Comparison of ENCODE assay signal across 1 cellular context in genomic region chr20:52379723-52380336, GRCh38.
TF ChIP-seq lines count a peak whose summit lies in the region.

No MANE protein-coding gene starts in this region.

TF ChIP-seq in HepG2, 621 proteins besides CTCF, POLR2A, EP300 and RAD21 (continued from another document):
- TF ChIP-seq IRF1 (CRISPR knock-in tag; IDR thresholded peaks at IDR 0.05; ENCODE audit: low read depth) (no peak), ZNF335 (CRISPR knock-in tag; IDR thresholded peaks at IDR 0.05) (no peak), SALL1 (CRISPR knock-in tag; IDR thresholded peaks at IDR 0.05) (peak; percentile 44; the same call in 1 of the 2 replicates), HNRNPUL1 (IDR thresholded peaks at IDR 0.05; ENCODE audit: low read depth, low read length) (no peak), ELK4 (CRISPR knock-in tag; IDR thresholded peaks at IDR 0.05; ENCODE audit: borderline replicate concordance) (no peak), ZNF460 (CRISPR knock-in tag; IDR thresholded peaks at IDR 0.05; ENCODE audit: borderline replicate concordance) (no peak), JDP2 (CRISPR knock-in tag; IDR thresholded peaks at IDR 0.05; ENCODE audit: borderline replicate concordance) (no peak), NCOA5 (CRISPR knock-in tag; IDR thresholded peaks at IDR 0.05) (no peak), XRCC5 (optimal IDR thresholded peaks at IDR 0.05; ENCODE audit: low read length) (peak; percentile 41), NPAS2 (CRISPR knock-in tag; IDR thresholded peaks at IDR 0.05; ENCODE audit: borderline replicate concordance) (no peak), ELF4 (CRISPR knock-in tag; IDR thresholded peaks at IDR 0.05; ENCODE audit: borderline replicate concordance) (no peak), MIXL1 (CRISPR knock-in tag; IDR thresholded peaks at IDR 0.05) (peak; percentile 48; the same call in 1 of the 2 replicates), CENPX (CRISPR knock-in tag; IDR thresholded peaks at IDR 0.05) (no peak), SMC3 (IDR thresholded peaks at IDR 0.05; ENCODE audit: low read length) (peak; percentile 89)
- TF ChIP-seq, protein P1, sequence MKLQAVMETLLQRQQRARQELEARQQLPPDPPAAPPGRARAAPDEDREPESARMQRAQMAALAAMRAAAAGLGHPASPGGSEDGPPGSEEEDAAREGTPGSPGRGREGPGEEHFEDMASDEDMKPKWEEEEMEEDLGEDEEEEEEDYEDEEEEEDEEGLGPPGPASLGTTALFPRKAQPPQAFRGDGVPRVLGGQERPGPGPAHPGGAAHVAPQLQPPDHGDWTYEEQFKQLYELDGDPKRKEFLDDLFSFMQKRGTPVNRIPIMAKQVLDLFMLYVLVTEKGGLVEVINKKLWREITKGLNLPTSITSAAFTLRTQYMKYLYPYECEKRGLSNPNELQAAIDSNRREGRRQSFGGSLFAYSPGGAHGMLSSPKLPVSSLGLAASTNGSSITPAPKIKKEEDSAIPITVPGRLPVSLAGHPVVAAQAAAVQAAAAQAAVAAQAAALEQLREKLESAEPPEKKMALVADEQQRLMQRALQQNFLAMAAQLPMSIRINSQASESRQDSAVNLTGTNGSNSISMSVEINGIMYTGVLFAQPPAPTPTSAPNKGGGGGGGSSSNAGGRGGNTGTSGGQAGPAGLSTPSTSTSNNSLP (IDR thresholded peaks at IDR 0.05; ENCODE audit: low read depth, low read length), result peak; percentile 53; the same call in 1 of the 2 replicates
- TF ChIP-seq, protein P2, sequence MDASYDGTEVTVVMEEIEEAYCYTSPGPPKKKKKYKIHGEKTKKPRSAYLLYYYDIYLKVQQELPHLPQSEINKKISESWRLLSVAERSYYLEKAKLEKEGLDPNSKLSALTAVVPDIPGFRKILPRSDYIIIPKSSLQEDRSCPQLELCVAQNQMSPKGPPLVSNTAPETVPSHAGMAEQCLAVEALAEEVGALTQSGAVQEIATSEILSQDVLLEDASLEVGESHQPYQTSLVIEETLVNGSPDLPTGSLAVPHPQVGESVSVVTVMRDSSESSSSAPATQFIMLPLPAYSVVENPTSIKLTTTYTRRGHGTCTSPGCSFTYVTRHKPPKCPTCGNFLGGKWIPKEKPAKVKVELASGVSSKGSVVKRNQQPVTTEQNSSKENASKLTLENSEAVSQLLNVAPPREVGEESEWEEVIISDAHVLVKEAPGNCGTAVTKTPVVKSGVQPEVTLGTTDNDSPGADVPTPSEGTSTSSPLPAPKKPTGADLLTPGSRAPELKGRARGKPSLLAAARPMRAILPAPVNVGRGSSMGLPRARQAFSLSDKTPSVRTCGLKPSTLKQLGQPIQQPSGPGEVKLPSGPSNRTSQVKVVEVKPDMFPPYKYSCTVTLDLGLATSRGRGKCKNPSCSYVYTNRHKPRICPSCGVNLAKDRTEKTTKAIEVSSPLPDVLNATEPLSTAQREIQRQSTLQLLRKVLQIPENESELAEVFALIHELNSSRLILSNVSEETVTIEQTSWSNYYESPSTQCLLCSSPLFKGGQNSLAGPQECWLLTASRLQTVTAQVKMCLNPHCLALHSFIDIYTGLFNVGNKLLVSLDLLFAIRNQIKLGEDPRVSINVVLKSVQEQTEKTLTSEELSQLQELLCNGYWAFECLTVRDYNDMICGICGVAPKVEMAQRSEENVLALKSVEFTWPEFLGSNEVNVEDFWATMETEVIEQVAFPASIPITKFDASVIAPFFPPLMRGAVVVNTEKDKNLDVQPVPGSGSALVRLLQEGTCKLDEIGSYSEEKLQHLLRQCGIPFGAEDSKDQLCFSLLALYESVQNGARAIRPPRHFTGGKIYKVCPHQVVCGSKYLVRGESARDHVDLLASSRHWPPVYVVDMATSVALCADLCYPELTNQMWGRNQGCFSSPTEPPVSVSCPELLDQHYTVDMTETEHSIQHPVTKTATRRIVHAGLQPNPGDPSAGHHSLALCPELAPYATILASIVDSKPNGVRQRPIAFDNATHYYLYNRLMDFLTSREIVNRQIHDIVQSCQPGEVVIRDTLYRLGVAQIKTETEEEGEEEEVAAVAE (CRISPR knock-in tag; IDR thresholded peaks at IDR 0.05; ENCODE audit: borderline replicate concordance), result no peak
- TF ChIP-seq, protein P3, sequence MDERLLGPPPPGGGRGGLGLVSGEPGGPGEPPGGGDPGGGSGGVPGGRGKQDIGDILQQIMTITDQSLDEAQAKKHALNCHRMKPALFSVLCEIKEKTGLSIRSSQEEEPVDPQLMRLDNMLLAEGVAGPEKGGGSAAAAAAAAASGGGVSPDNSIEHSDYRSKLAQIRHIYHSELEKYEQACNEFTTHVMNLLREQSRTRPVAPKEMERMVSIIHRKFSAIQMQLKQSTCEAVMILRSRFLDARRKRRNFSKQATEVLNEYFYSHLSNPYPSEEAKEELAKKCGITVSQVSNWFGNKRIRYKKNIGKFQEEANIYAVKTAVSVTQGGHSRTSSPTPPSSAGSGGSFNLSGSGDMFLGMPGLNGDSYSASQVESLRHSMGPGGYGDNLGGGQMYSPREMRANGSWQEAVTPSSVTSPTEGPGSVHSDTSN (CRISPR knock-in tag; IDR thresholded peaks at IDR 0.05), result no peak
